In the genomic region with DNA sequence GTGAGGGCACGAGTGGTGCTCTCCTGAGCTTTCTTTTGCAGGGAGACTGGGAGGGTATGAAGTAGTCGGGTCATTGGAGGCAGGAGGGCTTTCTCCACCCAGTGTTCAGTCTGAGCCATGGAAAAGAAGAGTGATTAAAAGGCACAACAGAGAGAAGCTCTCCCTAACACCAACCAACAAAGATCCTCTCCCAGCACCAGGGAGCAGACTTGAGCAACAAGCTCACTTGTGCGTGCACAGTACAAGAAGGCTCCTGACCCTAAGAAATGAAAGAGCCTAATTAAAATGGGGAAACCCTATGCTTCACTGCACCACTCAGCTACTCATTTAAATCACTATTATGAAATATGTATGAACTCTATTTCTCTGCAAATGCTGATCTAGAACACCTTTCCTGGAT, we compare ENCODE assay signal across 1 cellular context.
TF ChIP-seq lines count a peak whose summit lies in the region.

No MANE protein-coding gene starts in this region.

TF ChIP-seq in GM12878, 131 proteins besides CTCF, POLR2A, EP300 and RAD21:
- TF ChIP-seq, protein P1, sequence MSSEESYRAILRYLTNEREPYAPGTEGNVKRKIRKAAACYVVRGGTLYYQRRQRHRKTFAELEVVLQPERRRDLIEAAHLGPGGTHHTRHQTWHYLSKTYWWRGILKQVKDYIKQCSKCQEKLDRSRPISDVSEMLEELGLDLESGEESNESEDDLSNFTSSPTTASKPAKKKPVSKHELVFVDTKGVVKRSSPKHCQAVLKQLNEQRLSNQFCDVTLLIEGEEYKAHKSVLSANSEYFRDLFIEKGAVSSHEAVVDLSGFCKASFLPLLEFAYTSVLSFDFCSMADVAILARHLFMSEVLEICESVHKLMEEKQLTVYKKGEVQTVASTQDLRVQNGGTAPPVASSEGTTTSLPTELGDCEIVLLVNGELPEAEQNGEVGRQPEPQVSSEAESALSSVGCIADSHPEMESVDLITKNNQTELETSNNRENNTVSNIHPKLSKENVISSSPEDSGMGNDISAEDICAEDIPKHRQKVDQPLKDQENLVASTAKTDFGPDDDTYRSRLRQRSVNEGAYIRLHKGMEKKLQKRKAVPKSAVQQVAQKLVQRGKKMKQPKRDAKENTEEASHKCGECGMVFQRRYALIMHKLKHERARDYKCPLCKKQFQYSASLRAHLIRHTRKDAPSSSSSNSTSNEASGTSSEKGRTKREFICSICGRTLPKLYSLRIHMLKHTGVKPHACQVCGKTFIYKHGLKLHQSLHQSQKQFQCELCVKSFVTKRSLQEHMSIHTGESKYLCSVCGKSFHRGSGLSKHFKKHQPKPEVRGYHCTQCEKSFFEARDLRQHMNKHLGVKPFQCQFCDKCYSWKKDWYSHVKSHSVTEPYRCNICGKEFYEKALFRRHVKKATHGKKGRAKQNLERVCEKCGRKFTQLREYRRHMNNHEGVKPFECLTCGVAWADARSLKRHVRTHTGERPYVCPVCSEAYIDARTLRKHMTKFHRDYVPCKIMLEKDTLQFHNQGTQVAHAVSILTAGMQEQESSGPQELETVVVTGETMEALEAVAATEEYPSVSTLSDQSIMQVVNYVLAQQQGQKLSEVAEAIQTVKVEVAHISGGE (CRISPR knock-in tag; IDR thresholded peaks at IDR 0.05), result no peak
- TF ChIP-seq LARP7 (IDR thresholded peaks at IDR 0.05), result no peak
- TF ChIP-seq HDAC2 (IDR thresholded peaks at IDR 0.05), result no peak
- TF ChIP-seq POLR2AphosphoS5 (IDR thresholded peaks at IDR 0.05; ENCODE audit: low read length), result no peak
- no peak for TF ChIP-seq IRF4 (IDR thresholded peaks at IDR 0.05; ENCODE audit: low read depth, low read length)
